ENCODE assay signal across 1 cellular context in the genomic region with DNA sequence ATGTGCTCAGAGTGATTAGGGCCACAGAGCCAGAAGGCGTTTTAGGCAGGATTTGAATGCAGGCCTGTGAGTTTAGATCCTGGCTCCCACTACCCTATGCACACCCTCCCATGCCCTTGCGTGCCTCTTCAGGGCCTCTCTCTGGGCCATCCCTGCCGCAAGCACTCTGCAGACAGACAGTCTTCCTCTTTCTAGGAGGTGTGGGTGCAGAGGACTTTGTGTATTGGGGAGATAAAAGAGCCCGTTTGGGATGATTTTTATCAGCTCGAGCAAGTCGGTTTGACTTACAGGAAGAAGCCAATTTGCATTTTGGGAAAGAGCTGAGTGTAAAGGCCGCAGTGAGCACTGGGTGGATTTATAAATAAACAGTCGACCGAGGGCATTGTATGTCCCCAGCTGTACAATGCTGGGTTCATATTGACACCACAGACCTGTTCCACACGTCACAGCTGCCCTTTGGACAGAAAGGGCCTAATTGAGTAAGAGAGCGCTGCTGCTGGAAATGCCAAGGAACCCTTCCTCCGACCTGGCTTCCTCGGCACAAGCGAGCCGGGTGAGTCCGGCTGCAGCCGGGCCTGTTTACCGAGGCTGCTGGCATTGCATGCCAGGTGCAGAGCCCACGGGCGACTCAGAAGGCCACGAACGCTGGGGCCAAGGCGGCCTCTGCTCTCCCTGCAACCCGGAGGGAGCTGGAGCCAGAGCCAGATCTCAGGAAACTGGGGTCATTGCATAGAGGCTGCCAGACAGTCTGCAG.
TF ChIP-seq lines count a peak whose summit lies in the region.

No MANE protein-coding gene starts in this region.

TF ChIP-seq in HepG2, 621 proteins besides CTCF, POLR2A, EP300 and RAD21 (continued from another document and continues in another):
- TF ChIP-seq, protein P1, sequence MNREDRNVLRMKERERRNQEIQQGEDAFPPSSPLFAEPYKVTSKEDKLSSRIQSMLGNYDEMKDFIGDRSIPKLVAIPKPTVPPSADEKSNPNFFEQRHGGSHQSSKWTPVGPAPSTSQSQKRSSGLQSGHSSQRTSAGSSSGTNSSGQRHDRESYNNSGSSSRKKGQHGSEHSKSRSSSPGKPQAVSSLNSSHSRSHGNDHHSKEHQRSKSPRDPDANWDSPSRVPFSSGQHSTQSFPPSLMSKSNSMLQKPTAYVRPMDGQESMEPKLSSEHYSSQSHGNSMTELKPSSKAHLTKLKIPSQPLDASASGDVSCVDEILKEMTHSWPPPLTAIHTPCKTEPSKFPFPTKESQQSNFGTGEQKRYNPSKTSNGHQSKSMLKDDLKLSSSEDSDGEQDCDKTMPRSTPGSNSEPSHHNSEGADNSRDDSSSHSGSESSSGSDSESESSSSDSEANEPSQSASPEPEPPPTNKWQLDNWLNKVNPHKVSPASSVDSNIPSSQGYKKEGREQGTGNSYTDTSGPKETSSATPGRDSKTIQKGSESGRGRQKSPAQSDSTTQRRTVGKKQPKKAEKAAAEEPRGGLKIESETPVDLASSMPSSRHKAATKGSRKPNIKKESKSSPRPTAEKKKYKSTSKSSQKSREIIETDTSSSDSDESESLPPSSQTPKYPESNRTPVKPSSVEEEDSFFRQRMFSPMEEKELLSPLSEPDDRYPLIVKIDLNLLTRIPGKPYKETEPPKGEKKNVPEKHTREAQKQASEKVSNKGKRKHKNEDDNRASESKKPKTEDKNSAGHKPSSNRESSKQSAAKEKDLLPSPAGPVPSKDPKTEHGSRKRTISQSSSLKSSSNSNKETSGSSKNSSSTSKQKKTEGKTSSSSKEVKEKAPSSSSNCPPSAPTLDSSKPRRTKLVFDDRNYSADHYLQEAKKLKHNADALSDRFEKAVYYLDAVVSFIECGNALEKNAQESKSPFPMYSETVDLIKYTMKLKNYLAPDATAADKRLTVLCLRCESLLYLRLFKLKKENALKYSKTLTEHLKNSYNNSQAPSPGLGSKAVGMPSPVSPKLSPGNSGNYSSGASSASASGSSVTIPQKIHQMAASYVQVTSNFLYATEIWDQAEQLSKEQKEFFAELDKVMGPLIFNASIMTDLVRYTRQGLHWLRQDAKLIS (CRISPR knock-in tag; IDR thresholded peaks at IDR 0.05): no peak; the same call in none of the 2 replicates
- TF ChIP-seq U2AF1 (optimal IDR thresholded peaks at IDR 0.05; ENCODE audit: low read depth, low read length): no peak
- TF ChIP-seq, protein P2, sequence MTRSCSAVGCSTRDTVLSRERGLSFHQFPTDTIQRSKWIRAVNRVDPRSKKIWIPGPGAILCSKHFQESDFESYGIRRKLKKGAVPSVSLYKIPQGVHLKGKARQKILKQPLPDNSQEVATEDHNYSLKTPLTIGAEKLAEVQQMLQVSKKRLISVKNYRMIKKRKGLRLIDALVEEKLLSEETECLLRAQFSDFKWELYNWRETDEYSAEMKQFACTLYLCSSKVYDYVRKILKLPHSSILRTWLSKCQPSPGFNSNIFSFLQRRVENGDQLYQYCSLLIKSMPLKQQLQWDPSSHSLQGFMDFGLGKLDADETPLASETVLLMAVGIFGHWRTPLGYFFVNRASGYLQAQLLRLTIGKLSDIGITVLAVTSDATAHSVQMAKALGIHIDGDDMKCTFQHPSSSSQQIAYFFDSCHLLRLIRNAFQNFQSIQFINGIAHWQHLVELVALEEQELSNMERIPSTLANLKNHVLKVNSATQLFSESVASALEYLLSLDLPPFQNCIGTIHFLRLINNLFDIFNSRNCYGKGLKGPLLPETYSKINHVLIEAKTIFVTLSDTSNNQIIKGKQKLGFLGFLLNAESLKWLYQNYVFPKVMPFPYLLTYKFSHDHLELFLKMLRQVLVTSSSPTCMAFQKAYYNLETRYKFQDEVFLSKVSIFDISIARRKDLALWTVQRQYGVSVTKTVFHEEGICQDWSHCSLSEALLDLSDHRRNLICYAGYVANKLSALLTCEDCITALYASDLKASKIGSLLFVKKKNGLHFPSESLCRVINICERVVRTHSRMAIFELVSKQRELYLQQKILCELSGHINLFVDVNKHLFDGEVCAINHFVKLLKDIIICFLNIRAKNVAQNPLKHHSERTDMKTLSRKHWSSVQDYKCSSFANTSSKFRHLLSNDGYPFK (CRISPR knock-in tag; IDR thresholded peaks at IDR 0.05; ENCODE audit: borderline replicate concordance): no peak
- TF ChIP-seq GTF2F1 (IDR thresholded peaks at IDR 0.05; ENCODE audit: low read length): no peak
- TF ChIP-seq SUZ12 (IDR thresholded peaks at IDR 0.05; ENCODE audit: low read depth, low read length): no peak
- TF ChIP-seq SRF (IDR thresholded peaks at IDR 0.05; ENCODE audit: low read depth, low read length): no peak
- TF ChIP-seq, protein P3, sequence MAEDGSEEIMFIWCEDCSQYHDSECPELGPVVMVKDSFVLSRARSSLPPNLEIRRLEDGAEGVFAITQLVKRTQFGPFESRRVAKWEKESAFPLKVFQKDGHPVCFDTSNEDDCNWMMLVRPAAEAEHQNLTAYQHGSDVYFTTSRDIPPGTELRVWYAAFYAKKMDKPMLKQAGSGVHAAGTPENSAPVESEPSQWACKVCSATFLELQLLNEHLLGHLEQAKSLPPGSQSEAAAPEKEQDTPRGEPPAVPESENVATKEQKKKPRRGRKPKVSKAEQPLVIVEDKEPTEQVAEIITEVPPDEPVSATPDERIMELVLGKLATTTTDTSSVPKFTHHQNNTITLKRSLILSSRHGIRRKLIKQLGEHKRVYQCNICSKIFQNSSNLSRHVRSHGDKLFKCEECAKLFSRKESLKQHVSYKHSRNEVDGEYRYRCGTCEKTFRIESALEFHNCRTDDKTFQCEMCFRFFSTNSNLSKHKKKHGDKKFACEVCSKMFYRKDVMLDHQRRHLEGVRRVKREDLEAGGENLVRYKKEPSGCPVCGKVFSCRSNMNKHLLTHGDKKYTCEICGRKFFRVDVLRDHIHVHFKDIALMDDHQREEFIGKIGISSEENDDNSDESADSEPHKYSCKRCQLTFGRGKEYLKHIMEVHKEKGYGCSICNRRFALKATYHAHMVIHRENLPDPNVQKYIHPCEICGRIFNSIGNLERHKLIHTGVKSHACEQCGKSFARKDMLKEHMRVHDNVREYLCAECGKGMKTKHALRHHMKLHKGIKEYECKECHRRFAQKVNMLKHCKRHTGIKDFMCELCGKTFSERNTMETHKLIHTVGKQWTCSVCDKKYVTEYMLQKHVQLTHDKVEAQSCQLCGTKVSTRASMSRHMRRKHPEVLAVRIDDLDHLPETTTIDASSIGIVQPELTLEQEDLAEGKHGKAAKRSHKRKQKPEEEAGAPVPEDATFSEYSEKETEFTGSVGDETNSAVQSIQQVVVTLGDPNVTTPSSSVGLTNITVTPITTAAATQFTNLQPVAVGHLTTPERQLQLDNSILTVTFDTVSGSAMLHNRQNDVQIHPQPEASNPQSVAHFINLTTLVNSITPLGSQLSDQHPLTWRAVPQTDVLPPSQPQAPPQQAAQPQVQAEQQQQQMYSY (CRISPR knock-in tag; IDR thresholded peaks at IDR 0.05): no peak
- peak; percentile 66; the same call in 1 of the 2 replicates for TF ChIP-seq KLF15 (CRISPR knock-in tag; IDR thresholded peaks at IDR 0.05; ENCODE audit: borderline replicate concordance)
- TF ChIP-seq DPF2 (CRISPR knock-in tag; IDR thresholded peaks at IDR 0.05; ENCODE audit: borderline replicate concordance, low read depth): peak; percentile 54; the same call in 1 of the 2 replicates
- TF ChIP-seq, protein P4, sequence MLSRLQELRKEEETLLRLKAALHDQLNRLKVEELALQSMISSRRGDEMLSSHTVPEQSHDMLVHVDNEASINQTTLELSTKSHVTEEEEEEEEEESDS (CRISPR knock-in tag; IDR thresholded peaks at IDR 0.05; ENCODE audit: borderline replicate concordance): no peak
- no peak for TF ChIP-seq ZNF564 (CRISPR knock-in tag; IDR thresholded peaks at IDR 0.05)
- no peak for TF ChIP-seq ZNF432 (CRISPR knock-in tag; IDR thresholded peaks at IDR 0.05; ENCODE audit: borderline replicate concordance)
- TF ChIP-seq KLF6 (CRISPR knock-in tag; IDR thresholded peaks at IDR 0.05): no peak
- TF ChIP-seq ZNF234 (CRISPR knock-in tag; conservative IDR thresholded peaks at IDR 0.05): no peak
- no peak for TF ChIP-seq RBAK (CRISPR knock-in tag; IDR thresholded peaks at IDR 0.05)
- no peak for TF ChIP-seq U2AF2 (IDR thresholded peaks at IDR 0.05; ENCODE audit: low read depth, low read length)
- no peak for TF ChIP-seq TCF7L2 (IDR thresholded peaks at IDR 0.05; ENCODE audit: low read depth, low read length)
- 0 out of 2 replicates have a peak, but pooled peaks have one; percentile 25 for TF ChIP-seq KDM2A (CRISPR knock-in tag; IDR thresholded peaks at IDR 0.05; ENCODE audit: borderline replicate concordance, low read depth)
- TF ChIP-seq ADNP (CRISPR knock-in tag; IDR thresholded peaks at IDR 0.05): no peak
- TF ChIP-seq, protein P5, sequence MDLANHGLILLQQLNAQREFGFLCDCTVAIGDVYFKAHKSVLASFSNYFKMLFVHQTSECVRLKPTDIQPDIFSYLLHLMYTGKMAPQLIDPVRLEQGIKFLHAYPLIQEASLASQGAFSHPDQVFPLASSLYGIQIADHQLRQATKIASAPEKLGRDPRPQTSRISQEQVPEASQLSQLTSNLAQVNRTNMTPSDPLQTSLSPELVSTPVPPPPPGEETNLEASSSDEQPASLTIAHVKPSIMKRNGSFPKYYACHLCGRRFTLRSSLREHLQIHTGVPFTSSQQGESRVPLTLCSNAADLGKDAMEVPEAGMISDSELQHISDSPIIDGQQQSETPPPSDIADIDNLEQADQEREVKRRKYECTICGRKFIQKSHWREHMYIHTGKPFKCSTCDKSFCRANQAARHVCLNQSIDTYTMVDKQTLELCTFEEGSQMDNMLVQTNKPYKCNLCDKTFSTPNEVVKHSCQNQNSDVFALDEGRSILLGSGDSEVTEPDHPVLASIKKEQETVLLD (CRISPR knock-in tag; IDR thresholded peaks at IDR 0.05; ENCODE audit: low read depth): no peak
- peak; percentile 48; the same call in 1 of the 2 replicates for TF ChIP-seq FOXC1 (CRISPR knock-in tag; IDR thresholded peaks at IDR 0.05; ENCODE audit: borderline replicate concordance)
- peak; percentile 94 for TF ChIP-seq CREM (IDR thresholded peaks at IDR 0.05)
- no peak for TF ChIP-seq CREM (CRISPR knock-in tag; IDR thresholded peaks at IDR 0.05)
- TF ChIP-seq HOXD1 (CRISPR knock-in tag; IDR thresholded peaks at IDR 0.05): no peak
- TF ChIP-seq, protein P6, sequence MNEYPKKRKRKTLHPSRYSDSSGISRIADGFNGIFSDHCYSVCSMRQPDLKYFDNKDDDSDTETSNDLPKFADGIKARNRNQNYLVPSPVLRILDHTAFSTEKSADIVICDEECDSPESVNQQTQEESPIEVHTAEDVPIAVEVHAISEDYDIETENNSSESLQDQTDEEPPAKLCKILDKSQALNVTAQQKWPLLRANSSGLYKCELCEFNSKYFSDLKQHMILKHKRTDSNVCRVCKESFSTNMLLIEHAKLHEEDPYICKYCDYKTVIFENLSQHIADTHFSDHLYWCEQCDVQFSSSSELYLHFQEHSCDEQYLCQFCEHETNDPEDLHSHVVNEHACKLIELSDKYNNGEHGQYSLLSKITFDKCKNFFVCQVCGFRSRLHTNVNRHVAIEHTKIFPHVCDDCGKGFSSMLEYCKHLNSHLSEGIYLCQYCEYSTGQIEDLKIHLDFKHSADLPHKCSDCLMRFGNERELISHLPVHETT (CRISPR knock-in tag; conservative IDR thresholded peaks at IDR 0.05): no peak
- no peak for TF ChIP-seq RAD51 (IDR thresholded peaks at IDR 0.05; ENCODE audit: borderline replicate concordance)
- TF ChIP-seq POLR2AphosphoS5 (IDR thresholded peaks at IDR 0.05; ENCODE audit: low read depth, low read length): no peak
- no peak for TF ChIP-seq PTBP1 (IDR thresholded peaks at IDR 0.05; ENCODE audit: low read depth, low read length, poor library complexity, severe bottlenecking)
- TF ChIP-seq ERF (CRISPR knock-in tag; IDR thresholded peaks at IDR 0.05): peak; percentile 94
- TF ChIP-seq ZNF891 (CRISPR knock-in tag; IDR thresholded peaks at IDR 0.05): no peak
- TF ChIP-seq, protein P7, sequence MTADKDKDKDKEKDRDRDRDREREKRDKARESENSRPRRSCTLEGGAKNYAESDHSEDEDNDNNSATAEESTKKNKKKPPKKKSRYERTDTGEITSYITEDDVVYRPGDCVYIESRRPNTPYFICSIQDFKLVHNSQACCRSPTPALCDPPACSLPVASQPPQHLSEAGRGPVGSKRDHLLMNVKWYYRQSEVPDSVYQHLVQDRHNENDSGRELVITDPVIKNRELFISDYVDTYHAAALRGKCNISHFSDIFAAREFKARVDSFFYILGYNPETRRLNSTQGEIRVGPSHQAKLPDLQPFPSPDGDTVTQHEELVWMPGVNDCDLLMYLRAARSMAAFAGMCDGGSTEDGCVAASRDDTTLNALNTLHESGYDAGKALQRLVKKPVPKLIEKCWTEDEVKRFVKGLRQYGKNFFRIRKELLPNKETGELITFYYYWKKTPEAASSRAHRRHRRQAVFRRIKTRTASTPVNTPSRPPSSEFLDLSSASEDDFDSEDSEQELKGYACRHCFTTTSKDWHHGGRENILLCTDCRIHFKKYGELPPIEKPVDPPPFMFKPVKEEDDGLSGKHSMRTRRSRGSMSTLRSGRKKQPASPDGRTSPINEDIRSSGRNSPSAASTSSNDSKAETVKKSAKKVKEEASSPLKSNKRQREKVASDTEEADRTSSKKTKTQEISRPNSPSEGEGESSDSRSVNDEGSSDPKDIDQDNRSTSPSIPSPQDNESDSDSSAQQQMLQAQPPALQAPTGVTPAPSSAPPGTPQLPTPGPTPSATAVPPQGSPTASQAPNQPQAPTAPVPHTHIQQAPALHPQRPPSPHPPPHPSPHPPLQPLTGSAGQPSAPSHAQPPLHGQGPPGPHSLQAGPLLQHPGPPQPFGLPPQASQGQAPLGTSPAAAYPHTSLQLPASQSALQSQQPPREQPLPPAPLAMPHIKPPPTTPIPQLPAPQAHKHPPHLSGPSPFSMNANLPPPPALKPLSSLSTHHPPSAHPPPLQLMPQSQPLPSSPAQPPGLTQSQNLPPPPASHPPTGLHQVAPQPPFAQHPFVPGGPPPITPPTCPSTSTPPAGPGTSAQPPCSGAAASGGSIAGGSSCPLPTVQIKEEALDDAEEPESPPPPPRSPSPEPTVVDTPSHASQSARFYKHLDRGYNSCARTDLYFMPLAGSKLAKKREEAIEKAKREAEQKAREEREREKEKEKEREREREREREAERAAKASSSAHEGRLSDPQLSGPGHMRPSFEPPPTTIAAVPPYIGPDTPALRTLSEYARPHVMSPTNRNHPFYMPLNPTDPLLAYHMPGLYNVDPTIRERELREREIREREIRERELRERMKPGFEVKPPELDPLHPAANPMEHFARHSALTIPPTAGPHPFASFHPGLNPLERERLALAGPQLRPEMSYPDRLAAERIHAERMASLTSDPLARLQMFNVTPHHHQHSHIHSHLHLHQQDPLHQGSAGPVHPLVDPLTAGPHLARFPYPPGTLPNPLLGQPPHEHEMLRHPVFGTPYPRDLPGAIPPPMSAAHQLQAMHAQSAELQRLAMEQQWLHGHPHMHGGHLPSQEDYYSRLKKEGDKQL (CRISPR knock-in tag; IDR thresholded peaks at IDR 0.05; ENCODE audit: low read depth): no peak
- no peak for TF ChIP-seq HNRNPLL (IDR thresholded peaks at IDR 0.05; ENCODE audit: low read depth, low read length, poor library complexity, severe bottlenecking)
- TF ChIP-seq ZNF124 (CRISPR knock-in tag; IDR thresholded peaks at IDR 0.05): 0 out of 2 replicates have a peak, but pooled peaks have one; percentile 45
- 0 out of 2 replicates have a peak, but pooled peaks have one; percentile 11 for TF ChIP-seq ZNF160 (CRISPR knock-in tag; IDR thresholded peaks at IDR 0.05)
- TF ChIP-seq, protein P8, sequence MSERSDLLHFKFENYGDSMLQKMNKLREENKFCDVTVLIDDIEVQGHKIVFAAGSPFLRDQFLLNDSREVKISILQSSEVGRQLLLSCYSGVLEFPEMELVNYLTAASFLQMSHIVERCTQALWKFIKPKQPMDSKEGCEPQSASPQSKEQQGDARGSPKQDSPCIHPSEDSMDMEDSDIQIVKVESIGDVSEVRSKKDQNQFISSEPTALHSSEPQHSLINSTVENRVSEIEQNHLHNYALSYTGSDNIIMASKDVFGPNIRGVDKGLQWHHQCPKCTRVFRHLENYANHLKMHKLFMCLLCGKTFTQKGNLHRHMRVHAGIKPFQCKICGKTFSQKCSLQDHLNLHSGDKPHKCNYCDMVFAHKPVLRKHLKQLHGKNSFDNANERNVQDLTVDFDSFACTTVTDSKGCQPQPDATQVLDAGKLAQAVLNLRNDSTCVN (CRISPR knock-in tag; IDR thresholded peaks at IDR 0.05; ENCODE audit: borderline replicate concordance): no peak
- peak; percentile 75 for TF ChIP-seq ZNF501 (CRISPR knock-in tag; IDR thresholded peaks at IDR 0.05)
